In the genomic region with DNA sequence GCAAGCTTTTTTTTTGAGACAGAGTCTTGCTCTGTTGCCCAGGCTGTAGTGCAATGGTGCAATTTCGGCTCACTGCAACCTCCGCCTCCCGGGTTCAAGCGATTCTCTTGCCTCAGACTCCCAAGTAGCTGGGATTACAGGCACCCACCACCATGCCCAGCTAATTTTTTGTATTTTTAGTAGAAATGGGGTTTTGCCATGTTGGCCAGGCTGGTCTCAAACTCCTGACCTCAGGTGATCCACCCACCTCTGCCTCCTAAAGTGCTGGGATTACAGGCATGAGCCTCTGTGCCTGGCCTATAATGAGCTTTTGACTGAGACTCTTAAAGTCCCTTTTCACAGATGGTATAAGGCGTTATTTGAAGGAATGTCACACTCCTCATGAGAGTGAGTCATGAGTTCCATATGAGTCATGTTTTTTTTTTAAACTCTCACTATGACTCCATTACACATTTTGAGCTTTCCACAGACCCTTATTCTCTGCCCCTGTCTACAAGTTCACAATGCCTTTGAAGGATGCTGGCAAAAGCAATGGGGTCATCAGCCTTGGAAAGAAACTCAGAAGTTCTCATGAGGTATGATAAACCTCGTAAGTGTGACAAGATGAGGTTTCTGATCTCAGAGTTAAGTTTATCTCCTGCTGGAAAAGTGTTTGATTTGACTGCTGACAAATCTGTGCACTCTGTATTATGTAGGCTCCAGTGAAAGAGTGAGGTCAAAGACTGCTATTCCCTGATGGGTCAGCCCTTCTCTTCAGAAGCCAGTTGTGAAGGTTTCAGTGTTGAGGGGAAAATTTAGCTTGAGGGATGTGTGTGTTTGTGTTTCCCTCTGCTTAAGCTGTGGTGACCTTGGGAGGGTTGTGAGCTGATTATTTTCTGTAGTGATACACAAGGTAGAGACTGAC, we compare ENCODE assay signal across 8 cellular contexts. TPM values are rescaled to one million over a fixed set of nuclear protein-coding genes. Genes with fewer than 3 reads are reported as not detected.
A peak's percentile ranks its signal among the peaks of the same experiment; 100 is the strongest.
DNase-seq lines count a peak whose midpoint lies in the region; ATAC-seq, FAIRE-seq and TF ChIP-seq lines count a peak whose summit lies in the region.
"Not testable (repeated sequence)": the region's sequence is repeated elsewhere in the genome, so short reads cannot be mapped to it uniquely, and the experiment has no call there.

No MANE protein-coding gene starts in this region.

- not testable (repeated sequence) for H3K36me3 ChIP-seq in HepG2 (replicated peaks in 1 of 2; ENCODE audit: control insufficient read depth in 1 of 2, insufficient read depth in 2 of 2, low read length in 2 of 2)

- not testable (repeated sequence) for H3K4me3 ChIP-seq in HepG2 (replicated peaks in 1 of 3; ENCODE audit: insufficient read depth in 1 of 3, low read depth in 2 of 3, low read length in 3 of 3)

- H2AFZ ChIP-seq in HepG2 (ENCODE audit: low read length) = not testable (repeated sequence)

- POLR2A ChIA-PET in activated CD4-positive, alpha-beta memory T cell treated with anti-CD3 and anti-CD28 coated beads for 36 hours (lab: Charles Lee) = interaction anchor here (0.6 to 1.2 kb wide), 4 partner anchors 18 to 187 kb away, joined by 3 to 4 read pairs (median 3); a partner anchor contains a TSS
- POLR2A ChIA-PET in HepG2 (lab: Yijun Ruan, JAX) = interaction anchor here (1.5 kb wide), 1 partner anchor 75 kb away, joined by 3 read pairs; a partner anchor contains a TSS

- not testable (repeated sequence) for TF ChIP-seq POLR2A in HepG2 (IDR thresholded peaks at IDR 0.05; ENCODE audit: insufficient read depth in 1 of 2, low read depth in 2 of 2, low read length in 2 of 2)

- in situ Hi-C loops in HepG2 (cut with HindIII; ENCODE audit: extremely low pct_ligation_motif_present, low pct_unique_long_range_greater_than_20kb) = not testable (repeated sequence)

- not testable (repeated sequence) for H3K4me3 Mint-ChIP-seq in activated CD4-positive, alpha-beta memory T cell treated with anti-CD3 and anti-CD28 coated beads for 36 hours

- not testable (repeated sequence) for FAIRE-seq in HepG2 (lab: Jason Lieb, UNC)

- not testable (repeated sequence) for H3K9me3 Mint-ChIP-seq in activated CD4-positive, alpha-beta memory T cell treated with anti-CD3 and anti-CD28 coated beads for 36 hours

- ATAC-seq in GM18498 (IDR thresholded peaks at IDR 0.05; ENCODE audit: unreplicated experiment) (peak; percentile 84), GM21447 (IDR thresholded peaks at IDR 0.05; ENCODE audit: unreplicated experiment) (peak; percentile 73), HG03045 (IDR thresholded peaks at IDR 0.05; ENCODE audit: unreplicated experiment) (peak; percentile 88)
- ATAC-seq in HepG2 = not testable (repeated sequence)

- BruUV-seq in HepG2 (replicated peaks; lab: Mats Ljungman, UMichigan) = not testable (repeated sequence)

- H3K27me3 Mint-ChIP-seq in activated CD4-positive, alpha-beta memory T cell treated with anti-CD3 and anti-CD28 coated beads for 36 hours = not testable (repeated sequence)

- intact Hi-C loops in activated CD4-positive, alpha-beta memory T cell treated with anti-CD3 and anti-CD28 coated beads for 36 hours (cut with micrococcal nuclease) = loop anchor here (1.0 kb wide), 2 partner anchors 39 to 155 kb away; a partner anchor contains a TSS
- intact Hi-C loops in HepG2 (cut with micrococcal nuclease; ENCODE audit: unreplicated experiment) = not testable (repeated sequence)

- DNase-seq in A172 (ENCODE audit: low spot score) (peak; percentile 81), LHCN-M2 (ENCODE audit: low read depth) (peak; percentile 78), dedifferentiated amniotic fluid mesenchymal stem cell (ENCODE audit: extremely low spot score) (peak; percentile 16), HepG2 (ENCODE audit: low spot score) (peak; percentile 3)
- DNase-seq in activated CD4-positive, alpha-beta memory T cell treated with anti-CD3 and anti-CD28 coated beads for 36 hours = peak; percentile 13

- TF ChIP-seq CTCF in HepG2 (CRISPR knock-in tag; IDR thresholded peaks at IDR 0.05) = not testable (repeated sequence)

- 40% methylated on average over 5 of the region's 6 CpGs for WGBS in HepG2 (ENCODE audit: low lambda C conversion rate)

- not testable (repeated sequence) for H3K4me1 ChIP-seq in HepG2 (ENCODE audit: insufficient read depth, low read length)

- not testable (repeated sequence) for H3K9me3 ChIP-seq in HepG2 (ENCODE audit: low read length)

- H3K4me2 ChIP-seq in HepG2 (ENCODE audit: low read depth, low read length) = not testable (repeated sequence)

- not testable (repeated sequence) for H3K27me3 ChIP-seq in HepG2 (ENCODE audit: control insufficient read depth in 1 of 2, insufficient read depth in 2 of 2, low read length in 2 of 2)

- not testable (repeated sequence) for H3K36me3 Mint-ChIP-seq in activated CD4-positive, alpha-beta memory T cell treated with anti-CD3 and anti-CD28 coated beads for 36 hours

- TF ChIP-seq RAD21 in HepG2 (CRISPR knock-in tag; IDR thresholded peaks at IDR 0.05) = not testable (repeated sequence)

- CTCF ChIA-PET in activated CD4-positive, alpha-beta memory T cell treated with anti-CD3 and anti-CD28 coated beads for 36 hours (lab: Charles Lee) = interaction anchor here (0.6 to 1.0 kb wide), 3 partner anchors 8 to 38 kb away, joined by 3 to 7 read pairs (median 3); no protein-coding TSS in a partner anchor
- CTCF ChIA-PET in HepG2 (lab: Yijun Ruan, JAX; ENCODE audit: low intra/inter-chr PET ratio, low total read pairs) = not testable (repeated sequence)

- H3K27ac Mint-ChIP-seq in activated CD4-positive, alpha-beta memory T cell treated with anti-CD3 and anti-CD28 coated beads for 36 hours = peak overlapping the region; percentile 80

- not testable (repeated sequence) for H4K20me1 ChIP-seq in HepG2 (ENCODE audit: insufficient read depth, low read length)

- H3K9ac ChIP-seq in HepG2 (ENCODE audit: insufficient read depth, low read depth, low read length) = not testable (repeated sequence)

- peaks cover 13% of the 10 kb centered on the region for H3K4me1 Mint-ChIP-seq in activated CD4-positive, alpha-beta memory T cell treated with anti-CD3 and anti-CD28 coated beads for 36 hours (ENCODE audit: low read depth)

- H3K27ac ChIP-seq in HepG2 (ENCODE audit: extremely low read length, insufficient read depth, low read length) = not testable (repeated sequence)

- TF ChIP-seq EP300 in HepG2 (IDR thresholded peaks at IDR 0.05; ENCODE audit: low read depth in 2 of 2, low read length in 2 of 2); HepG2 (CRISPR knock-in tag; IDR thresholded peaks at IDR 0.05; ENCODE audit: borderline replicate concordance): not testable (repeated sequence)

- not testable (repeated sequence) for H3K79me2 ChIP-seq in HepG2 (ENCODE audit: insufficient read depth, low read length)

RNA-seq across cellular contexts. Expression of a gene that starts 39.1 kb away (rescaled TPM):
- 432 and 490 TPM in 2 replicates for total RNA-seq in A172 (2014; rRNA removed; shearing (Covaris generic))
- total RNA-seq in LHCN-M2 (2014; rRNA removed) (768 and 779 TPM in 2 replicates), HepG2 (2016; rRNA removed; fragmentation: Illumina TruSeq; extraction: Trizol) (325 and 530 TPM in 2 replicates)
- polyA plus RNA-seq in LHCN-M2 (2012) = 622 TPM
- total RNA-seq in activated CD4-positive, alpha-beta memory T cell treated with anti-CD3 and anti-CD28 coated beads for 36 hours = 100 to 1,000 TPM; 908 to 924 TPM
- total RNA-seq in HepG2 (2016; cell fraction: cytosol; rRNA removed; fragmentation: Illumina TruSeq; extraction: Trizol; ENCODE audit: low read depth) = 13.3 and 14.1 TPM in 2 replicates
- 320 and 521 TPM in 2 replicates for total RNA-seq in HepG2 (2016; cell fraction: insoluble cytoplasmic fraction; rRNA removed; fragmentation: Illumina TruSeq; extraction: Trizol)
- 33.6 and 34.6 TPM in 2 replicates for total RNA-seq in HepG2 (2016; cell fraction: membrane; rRNA removed; fragmentation: Illumina TruSeq; extraction: Trizol)
- total RNA-seq in HepG2 (2016; cell fraction: nucleus; rRNA removed; fragmentation: Illumina TruSeq; extraction: Trizol) = 136 and 146 TPM in 2 replicates
- polyA plus RNA-seq in HepG2 (2011; rRNA removed) = 902 and 1,274 TPM in 2 replicates
- polyA plus RNA-seq in HepG2 (2011; cell fraction: cytosol; rRNA removed) = 752 and 913 TPM in 2 replicates
- 269 and 326 TPM in 2 replicates for polyA plus RNA-seq in HepG2 (2011; cell fraction: nucleus; rRNA removed)
- polyA plus RNA-seq in HepG2 (2012) = 730 and 1,051 TPM in 2 replicates
- polyA plus RNA-seq in HepG2 (2016; cell fraction: cytosol; fragmentation: Illumina TruSeq; extraction: Trizol; ENCODE audit: low read depth) = 14.8 and 15.2 TPM in 2 replicates
- polyA plus RNA-seq in HepG2 (2016; cell fraction: insoluble cytoplasmic fraction; fragmentation: Illumina TruSeq; extraction: Trizol; ENCODE audit: low read depth) = 442 TPM in 2 replicates
- polyA plus RNA-seq in HepG2 (2016; cell fraction: membrane; fragmentation: Illumina TruSeq; extraction: Trizol; ENCODE audit: low read depth) = 26.4 and 26.9 TPM in 2 replicates
- 142 and 152 TPM in 2 replicates for polyA plus RNA-seq in HepG2 (2016; cell fraction: nucleus; fragmentation: Illumina TruSeq; extraction: Trizol; ENCODE audit: insufficient read depth, low read depth)
- polyA minus RNA-seq in HepG2 (2011; rRNA and poly(A)+ RNA removed; ENCODE audit: low replicate concordance) = 641 and 757 TPM in 2 replicates
- 413 and 420 TPM in 2 replicates for polyA minus RNA-seq in HepG2 (2011; cell fraction: cytosol; rRNA and poly(A)+ RNA removed)
- 283 and 304 TPM in 2 replicates for polyA minus RNA-seq in HepG2 (2011; cell fraction: nucleus; rRNA and poly(A)+ RNA removed)

Comparison
In these comparisons a context has a peak if more than half of its experiments do, and no peak if none do; other contexts are left out.
1. DNase-seq: peak in every context shown above with its lines; median percentile 81 in A172; 78 in LHCN-M2; 16 in dedifferentiated amniotic fluid mesenchymal stem cell; 13 in activated CD4-positive, alpha-beta memory T cell treated with anti-CD3 and anti-CD28 coated beads for 36 hours; 3 in HepG2.